ENCODE assay signal across 8 cellular contexts in genomic region chr9:124776952-124777645, GRCh38. TPM values are rescaled to one million over a fixed set of nuclear protein-coding genes. Genes with fewer than 3 reads are reported as not detected.
DNase-seq lines count a peak whose midpoint lies in the region; ATAC-seq and TF ChIP-seq lines count a peak whose summit lies in the region.

TSS of gene OLFML2A (plus strand) at chr9:124777133. CDS start at chr9:124777271, 138 bp downstream.

- peak within 1 kb of the TSS; percentile 15 for H3K9ac ChIP-seq in H9 (ENCODE audit: extremely low read depth, insufficient read length, low read length)

- H3K36me3 Mint-ChIP-seq in H9 (ENCODE audit: insufficient read depth in 1 of 3, low read depth in 3 of 3) (no peaks in the 10 kb centered on the region; a peak in 2 of 7 replicates), natural killer cell (no peaks in the 10 kb centered on the region)

- H3K4me3 Mint-ChIP-seq in H9: peak within 1 kb of the TSS; percentile 76 to 91
- H3K4me3 Mint-ChIP-seq in natural killer cell: peak within 1 kb of the TSS; percentile 82

- no peak within 1 kb of the TSS for H2BK12ac ChIP-seq in H9 (ENCODE audit: insufficient read length, low read depth, low read length)

- no peak within 1 kb of the TSS for H2BK15ac ChIP-seq in H9 (ENCODE audit: low read depth, low read length)

- CTCF ChIA-PET in BJ (lab: Yijun Ruan, JAX): interaction anchor here (0.6 to 16.5 kb wide), 12 partner anchors 12 to 382 kb away, joined by 3 to 1161 read pairs (median 5); partner anchors contain the start of genes ARPC5L, RPL35 and WDR38

- H3K27me3 ChIP-seq in BJ (ENCODE audit: control insufficient read depth, insufficient read depth, low read length) (no peaks in the 10 kb centered on the region), H9 (ENCODE audit: insufficient read depth, low read length) (peaks cover 2% of the 10 kb centered on the region; the same call in 1 of the 2 replicates), esophagus muscularis mucosa (no peaks in the 10 kb centered on the region)

- H4K8ac ChIP-seq in H9 (replicated peaks; ENCODE audit: insufficient read length, low read depth, low read length): no peak within 1 kb of the TSS

- peaks cover 47% of the 10 kb centered on the region for H3K27me3 Mint-ChIP-seq in H9 (ENCODE audit: low read depth)
- H3K27me3 Mint-ChIP-seq in natural killer cell (ENCODE audit: low read depth in 2 of 2): peaks cover 14 to 28% of the 10 kb centered on the region in 2 donors

- no peak for TF ChIP-seq POLR2A in esophagus muscularis mucosa (IDR thresholded peaks at IDR 0.05; ENCODE audit: low read depth)

- H3K14ac ChIP-seq in H9 (ENCODE audit: insufficient read depth, low read length): peak within 1 kb of the TSS; percentile 69

- peak within 1 kb of the TSS; percentile 44 for H3K4me3 ChIP-seq in BJ (ENCODE audit: low read depth, low read length)
- peak within 1 kb of the TSS; percentile 67 to 78 (median 74) for H3K4me3 ChIP-seq in esophagus muscularis mucosa

- no peak for TF ChIP-seq EP300 in esophagus muscularis mucosa (IDR thresholded peaks at IDR 0.05)

- WGBS in H9 (ENCODE audit: extremely low coverage, insufficient read length, low lambda C conversion rate): no CpG with 5 or more reads among the region's 86 CpGs
- WGBS in esophagus muscularis mucosa: 0% methylated on average over 5 of the region's 86 CpGs

- H2AFZ ChIP-seq in H9 (ENCODE audit: low read length): no peak within 1 kb of the TSS

- no peak within 1 kb of the TSS for H2BK120ac ChIP-seq in H9 (ENCODE audit: low read depth, low read length, poor library complexity, severe bottlenecking)

- H3K9me3 ChIP-seq in H9 (ENCODE audit: control insufficient read depth, low read depth, low read length) (no peaks in the 10 kb centered on the region), esophagus muscularis mucosa (no peaks in the 10 kb centered on the region)

- ATAC-seq in natural killer cell (peak; percentile 29 to 50 (median 40)), GM19463 (IDR thresholded peaks at IDR 0.05; ENCODE audit: unreplicated experiment) (no peak), HG03025 (IDR thresholded peaks at IDR 0.05; ENCODE audit: low FRiP score, unreplicated experiment) (no peak), HG03460 (IDR thresholded peaks at IDR 0.05; ENCODE audit: unreplicated experiment) (no peak)

- no peak within 1 kb of the TSS for H3T11ph ChIP-seq in H9 (ENCODE audit: low read length)

- H4K5ac ChIP-seq in H9 (ENCODE audit: insufficient read length, low read depth, low read length): no peak within 1 kb of the TSS

- H3K27ac ChIP-seq in H9 (ENCODE audit: insufficient read length, low read depth, low read length) (no peak within 1 kb of the TSS), esophagus muscularis mucosa (replicated peaks in 1 of 4) (peak within 1 kb of the TSS; percentile 81 to 84 (median 83))

- H3K4me2 ChIP-seq in H9 (ENCODE audit: insufficient read depth, insufficient read length, low read length): peak within 1 kb of the TSS; percentile 68

- H3K4me1 Mint-ChIP-seq in H9 (peaks cover 30 to 42% of the 10 kb centered on the region in 2 experiments), natural killer cell (peaks cover 24 to 26% of the 10 kb centered on the region in 2 donors)

- POLR2A ChIA-PET in BJ (lab: Charles Lee): no interaction called here

- peak within 1 kb of the TSS; percentile 48 for H3K18ac ChIP-seq in H9 (ENCODE audit: insufficient read length, low read depth, low read length)

- H3K23ac ChIP-seq in H9 (ENCODE audit: insufficient read length, low read depth, low read length): no peak within 1 kb of the TSS

- H3K4me1 ChIP-seq in H9 (ENCODE audit: insufficient read depth, low read length) (peaks cover 5% of the 10 kb centered on the region; the same call in 1 of the 2 replicates), esophagus muscularis mucosa (peaks cover 42 to 72% (median 68%) of the 10 kb centered on the region in 4 donors)

- H3K56ac ChIP-seq in H9 (ENCODE audit: insufficient read length, low read depth, low read length): no peak within 1 kb of the TSS

- DNase-seq in BJ (ENCODE audit: low read depth) (no peak), H9 (no peak), UCSD-AML1 (lab: John Stamatoyannopoulos, UW; ENCODE audit: unreplicated experiment) (peak; percentile 77), esophagus muscularis mucosa (ENCODE audit: extremely low spot score) (no peak), natural killer cell (no peak)

- peak within 1 kb of the TSS in 1 of 3 experiments; percentile 77; a peak in 1 of 7 replicates for H3K27ac Mint-ChIP-seq in H9
- H3K27ac Mint-ChIP-seq in natural killer cell: no peak within 1 kb of the TSS

- H4K91ac ChIP-seq in H9 (ENCODE audit: insufficient read length, low read depth, low read length): no peak within 1 kb of the TSS

- H3K36me3 ChIP-seq in BJ (ENCODE audit: control insufficient read depth, insufficient read depth, low read length) (no peaks in the 10 kb centered on the region), esophagus muscularis mucosa (no peaks in the 10 kb centered on the region)

- H3K79me1 ChIP-seq in H9 (ENCODE audit: insufficient read depth, low read depth, low read length, poor library complexity, severe bottlenecking): no peaks in the 10 kb centered on the region

- no peak within 1 kb of the TSS for H2AK5ac ChIP-seq in H9 (ENCODE audit: insufficient read length, low read length)

- peaks cover 9% of the 10 kb centered on the region for H3K23me2 ChIP-seq in H9 (ENCODE audit: insufficient read length, low read depth, low read length, poor library complexity, severe bottlenecking)

- H3K79me2 ChIP-seq in H9 (ENCODE audit: insufficient read depth, low read length): no peaks in the 10 kb centered on the region

- H2BK20ac ChIP-seq in H9 (ENCODE audit: low read depth, low read length, poor library complexity, severe bottlenecking): no peak within 1 kb of the TSS

- intact Hi-C loops in esophagus muscularis mucosa (cut with DNase I): loop anchor here (5.0 to 10.0 kb wide), 2 partner anchors 35 to 598 kb away; no protein-coding TSS in a partner anchor
- intact Hi-C loops in natural killer cell (cut with micrococcal nuclease): no loop called here

- TF ChIP-seq CTCF in BJ (IDR thresholded peaks at IDR 0.05; ENCODE audit: insufficient read depth, low read depth, low read length) (peak; percentile 11), H9 (conservative IDR thresholded peaks at IDR 0.05) (peak; percentile 69), esophagus muscularis mucosa (IDR thresholded peaks at IDR 0.05) (peak; percentile 39 to 49 (median 42)), natural killer cell (IDR thresholded peaks at IDR 0.05) (no peak)

- H3K4ac ChIP-seq in H9 (ENCODE audit: low read depth, low read length): no peak within 1 kb of the TSS

- no peaks in the 10 kb centered on the region for H4K20me1 ChIP-seq in H9 (ENCODE audit: control insufficient read depth, insufficient read depth, insufficient read length)

- H2BK5ac ChIP-seq in H9 (ENCODE audit: insufficient read length, low read length): no peak within 1 kb of the TSS

- peaks cover 2% of the 10 kb centered on the region in 2 experiments; a peak in 1 of 5 replicates for H3K9me3 Mint-ChIP-seq in H9
- H3K9me3 Mint-ChIP-seq in natural killer cell: no peaks in the 10 kb centered on the region

RNA-seq across cellular contexts. Expression of gene OLFML2A, which starts in this region (rescaled TPM):
- 2.0 and 2.5 TPM in 2 replicates for polyA plus RNA-seq in BJ (2011; rRNA removed)
- polyA minus RNA-seq in BJ (2011; rRNA and poly(A)+ RNA removed): 1.5 and 1.9 TPM in 2 replicates
- total RNA-seq in H9 (2021): 5.8 and 6.0 TPM in 2 replicates
- total RNA-seq in esophagus muscularis mucosa: 10 to 100 TPM; 39.0 to 98.9 (median 60.3) TPM
- not detected for total RNA-seq in natural killer cell

Comparison
In these comparisons a context has a peak if more than half of its experiments do, and no peak if none do; other contexts are left out.
1. Peak in ATAC-seq in natural killer cell; RNA of the gene not detected or under 1 TPM.